Comparison of ENCODE assay signal across 8 cellular contexts in the genomic region with DNA sequence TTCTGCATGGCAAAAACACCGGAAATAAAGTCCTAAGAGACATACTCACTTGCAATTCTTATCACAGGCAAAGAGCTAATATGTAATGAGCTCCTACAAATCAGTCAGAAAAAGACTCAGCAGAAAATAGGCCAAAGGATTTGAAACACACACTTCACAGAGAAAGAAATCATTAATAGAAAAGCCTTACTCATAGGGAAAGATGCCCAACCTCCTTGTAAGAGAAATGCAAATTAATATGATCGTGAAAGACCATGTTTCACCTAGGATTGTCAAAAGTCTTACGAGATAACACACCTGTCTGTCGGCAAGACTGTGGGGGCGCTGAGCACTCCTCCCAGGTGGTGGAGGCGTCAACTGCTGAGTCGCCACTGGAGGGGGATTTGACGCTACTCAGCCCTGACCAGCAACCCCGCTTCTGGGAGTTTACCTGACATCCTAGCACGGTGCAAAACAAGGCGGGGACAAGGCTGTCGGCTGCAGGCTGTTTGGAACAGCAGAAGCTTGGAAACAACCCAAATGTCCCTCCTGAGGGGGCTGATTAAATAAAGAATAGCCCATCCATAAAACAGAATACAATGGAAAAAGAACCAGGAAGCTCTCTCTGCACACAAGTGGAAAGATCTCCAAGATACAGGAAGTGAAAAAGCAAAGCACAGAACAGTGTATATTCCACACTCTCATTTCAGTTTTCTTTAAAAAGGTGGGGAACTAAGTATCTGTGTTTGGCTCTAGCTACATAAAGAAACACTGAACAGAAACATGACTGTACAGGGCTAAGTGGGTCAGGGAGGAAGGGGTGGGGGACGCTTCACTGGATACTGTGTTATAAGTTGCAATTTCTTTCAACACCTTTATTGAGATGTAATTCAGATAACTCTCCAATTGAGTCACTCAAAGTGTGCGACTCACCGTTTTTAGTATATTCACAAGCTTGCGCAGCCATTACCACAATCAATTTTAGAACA. TPM values are rescaled to one million over a fixed set of nuclear protein-coding genes. Genes with fewer than 3 reads are reported as not detected.
DNase-seq lines count a peak whose midpoint lies in the region; ATAC-seq, FAIRE-seq and TF ChIP-seq lines count a peak whose summit lies in the region.

No MANE protein-coding gene starts in this region.

- H4K20me1 ChIP-seq in astrocyte (ENCODE audit: insufficient read depth, low read length), result peaks cover 100% of the 10 kb centered on the region
- peaks cover 52% of the 10 kb centered on the region for H4K20me1 ChIP-seq in keratinocyte (ENCODE audit: control insufficient read depth, extremely low read depth, insufficient read depth, low read length)

- H3K27me3 Mint-ChIP-seq in astrocyte (ENCODE audit: low read depth, unreplicated experiment), result no peaks in the 10 kb centered on the region

- H3K4me3 Mint-ChIP-seq in astrocyte (ENCODE audit: unreplicated experiment), result peak overlapping the region; percentile 41

- H3K9me3 Mint-ChIP-seq in astrocyte (ENCODE audit: unreplicated experiment), result no peaks in the 10 kb centered on the region

- H3K4me1 ChIP-seq in astrocyte (ENCODE audit: insufficient read depth, low read length) (peaks cover 31% of the 10 kb centered on the region), keratinocyte (ENCODE audit: control insufficient read depth, extremely low read depth, insufficient read depth, low read length) (peaks cover 51% of the 10 kb centered on the region), stomach (peaks cover 46 to 79% (median 66%) of the 10 kb centered on the region in 4 donors)

- no peaks in the 10 kb centered on the region for H3K27me3 ChIP-seq in astrocyte (ENCODE audit: insufficient read depth, low read length)
- H3K27me3 ChIP-seq in keratinocyte (ENCODE audit: control insufficient read depth, extremely low read depth, insufficient read depth, low read length), result no peaks in the 10 kb centered on the region
- H3K27me3 ChIP-seq in stomach, result no peaks in the 10 kb centered on the region

- FAIRE-seq in astrocyte (lab: Jason Lieb, UNC) (no peak), keratinocyte (lab: Jason Lieb, UNC) (peak; percentile 77)

- H3K4me1 Mint-ChIP-seq in astrocyte (ENCODE audit: low read depth, unreplicated experiment), result peaks cover 36% of the 10 kb centered on the region

- TF ChIP-seq CTCF in astrocyte (IDR thresholded peaks at IDR 0.05; ENCODE audit: insufficient read depth, low read depth, low read length) (no peak), keratinocyte (optimal IDR thresholded peaks at IDR 0.05 in 1 of 3, IDR thresholded peaks at IDR 0.05 in 1 of 3, conservative IDR thresholded peaks at IDR 0.05 in 1 of 3; ENCODE audit: extremely low read depth in 1 of 3, insufficient read depth in 2 of 3, low read length in 3 of 3) (peak in 2 of 3 experiments; percentile 29 to 31), stomach (IDR thresholded peaks at IDR 0.05) (no peak)

- peak overlapping the region; percentile 27 for H3K27ac ChIP-seq in astrocyte (ENCODE audit: low read depth, low read length)
- H3K27ac ChIP-seq in keratinocyte (ENCODE audit: control insufficient read depth, insufficient read depth, low read length), result peak overlapping the region; percentile 88
- peak overlapping the region; percentile 37 to 99 (median 77) for H3K27ac ChIP-seq in stomach

- no peak overlapping the region for H3K4me3 ChIP-seq in astrocyte (ENCODE audit: insufficient read depth, low read depth, low read length)
- peak overlapping the region in 1 of 3 experiments; percentile 48 for H3K4me3 ChIP-seq in keratinocyte (ENCODE audit: control insufficient read depth in 2 of 3, extremely low read depth in 1 of 3, insufficient read depth in 2 of 3, low read depth in 1 of 3, low read length in 3 of 3)
- H3K4me3 ChIP-seq in stomach, result peak overlapping the region in 1 of 4 donors; percentile 12

- 22 to 26% (median 25%) methylated on average over 16 of the region's 16 CpGs for WGBS in stomach, 5 donors

- H3K79me2 ChIP-seq in astrocyte (ENCODE audit: insufficient read depth, low read length), result peaks cover 99% of the 10 kb centered on the region
- H3K79me2 ChIP-seq in keratinocyte (ENCODE audit: control insufficient read depth, insufficient read depth, low read length), result peaks cover 98% of the 10 kb centered on the region

- no peak for TF ChIP-seq EP300 in stomach (IDR thresholded peaks at IDR 0.05)

- H3K9ac ChIP-seq in astrocyte (ENCODE audit: low read length) (peak overlapping the region; percentile 43), keratinocyte (ENCODE audit: control insufficient read depth, extremely low read depth, insufficient read depth, low read length) (peak overlapping the region; percentile 66)

- peak overlapping the region; percentile 49 for H3K4me2 ChIP-seq in astrocyte (ENCODE audit: low read length)
- peak overlapping the region; percentile 65 for H3K4me2 ChIP-seq in keratinocyte (ENCODE audit: control insufficient read depth, extremely low read depth, insufficient read depth, low read depth, low read length)

- H3K9me3 ChIP-seq in astrocyte (ENCODE audit: insufficient read depth, low read depth, low read length) (no peaks in the 10 kb centered on the region), keratinocyte (ENCODE audit: control insufficient read depth, low read depth, low read length) (no peaks in the 10 kb centered on the region), stomach (no peaks in the 10 kb centered on the region)

- H2AFZ ChIP-seq in astrocyte (ENCODE audit: low read depth, low read length) (no peak overlapping the region), keratinocyte (ENCODE audit: control insufficient read depth, low read length) (no peak overlapping the region)

- DNase-seq in NCI-H2227 (lab: John Stamatoyannopoulos, UW; ENCODE audit: unreplicated experiment) (peak; percentile 18), NCI-H2227 treated with DMSO at 0.1 percent for 48 hours (lab: John Stamatoyannopoulos, UW) (no peak), NCI-H69 (lab: John Stamatoyannopoulos, UW) (peak; percentile 96), astrocyte (ENCODE audit: low read depth) (peak; percentile 64), keratinocyte (ENCODE audit: low read depth, low spot score) (no peak), stomach (no peak), putamen (ENCODE audit: low spot score) (no peak)

- TF ChIP-seq POLR2A in stomach (IDR thresholded peaks at IDR 0.05), result no peak

- H3K36me3 ChIP-seq in astrocyte (ENCODE audit: insufficient read depth, low read length) (peaks cover 36% of the 10 kb centered on the region), keratinocyte (ENCODE audit: control insufficient read depth in 2 of 2, extremely low read depth in 1 of 2, insufficient read depth in 2 of 2, low read length in 2 of 2) (peaks cover 35 to 52% of the 10 kb centered on the region in 2 experiments), stomach (peaks cover 23 to 61% (median 52%) of the 10 kb centered on the region in 4 donors)

- H3K36me3 Mint-ChIP-seq in astrocyte (ENCODE audit: low read depth, unreplicated experiment), result peaks cover 18% of the 10 kb centered on the region

- intact Hi-C loops in stomach (cut with DNase I; ENCODE audit: low total_unique reads), result no loop called here

- peak overlapping the region; percentile 68 for H3K27ac Mint-ChIP-seq in astrocyte (ENCODE audit: unreplicated experiment)

- peaks cover 8% of the 10 kb centered on the region for H3K9me1 ChIP-seq in keratinocyte (ENCODE audit: control insufficient read depth, extremely low read depth, insufficient read depth, low read length)

- dilution Hi-C loops in keratinocyte (cut with MboI; ENCODE audit: extremely low pct_ligation_motif_present, low sequenced_read_pairs), result no loop called here

- ATAC-seq in HG02840 (IDR thresholded peaks at IDR 0.05; ENCODE audit: low FRiP score, unreplicated experiment), result peak; percentile 76

RNA-seq across cellular contexts. Expression of a gene that starts 11.5 kb away (rescaled TPM):
- total RNA-seq in astrocyte (157 and 171 TPM in 2 replicates), stomach (100 to 1,000 TPM in 2 of 5 donors, 10 to 100 TPM in 3; 19.4 to 135 (median 93.9) TPM)
- polyA plus RNA-seq in keratinocyte (168 to 229 TPM (median 198 TPM) in 3 replicates), stomach (10 to 100 TPM; 47.5 to 69.3 (median 66.9) TPM)
- polyA plus RNA-seq in keratinocyte (2011; ENCODE audit: low read depth), result 103 TPM
- polyA plus RNA-seq in keratinocyte (2011; cell fraction: cytosol; rRNA removed), result 156 and 222 TPM in 2 replicates
- 405 and 521 TPM in 2 replicates for polyA plus RNA-seq in keratinocyte (2011; cell fraction: nucleus; rRNA removed)
- polyA plus RNA-seq in keratinocyte (2012; ENCODE audit: low replicate concordance), result 138 and 148 TPM in 2 replicates
- 186 to 256 TPM (median 187 TPM) in 3 replicates for polyA minus RNA-seq in keratinocyte
- polyA minus RNA-seq in keratinocyte (2011; cell fraction: cytosol; rRNA and poly(A)+ RNA removed), result 182 TPM
- polyA minus RNA-seq in keratinocyte (2011; cell fraction: nucleus; rRNA and poly(A)+ RNA removed), result 122 and 125 TPM in 2 replicates

RNA-seq across cellular contexts. Expression of a gene that starts 33.0 kb away (rescaled TPM):
- 109 and 114 TPM in 2 replicates for total RNA-seq in astrocyte
- 12.8 to 47.3 TPM (median 18.8 TPM) in 3 replicates for polyA plus RNA-seq in keratinocyte
- 3.8 TPM for polyA plus RNA-seq in keratinocyte (2011; ENCODE audit: low read depth)
- polyA plus RNA-seq in keratinocyte (2011; cell fraction: cytosol; rRNA removed), result 25.0 and 37.5 TPM in 2 replicates
- 52.2 and 66.1 TPM in 2 replicates for polyA plus RNA-seq in keratinocyte (2011; cell fraction: nucleus; rRNA removed)
- polyA plus RNA-seq in keratinocyte (2012; ENCODE audit: low replicate concordance), result 27.6 and 57.4 TPM in 2 replicates
- 25.2 to 78.0 TPM (median 29.0 TPM) in 3 replicates for polyA minus RNA-seq in keratinocyte
- polyA minus RNA-seq in keratinocyte (2011; cell fraction: cytosol; rRNA and poly(A)+ RNA removed), result 72.3 TPM
- 35.3 and 44.1 TPM in 2 replicates for polyA minus RNA-seq in keratinocyte (2011; cell fraction: nucleus; rRNA and poly(A)+ RNA removed)
- total RNA-seq in stomach, result 100 to 1,000 TPM in 1 of 5 donors, 10 to 100 TPM in 4; 27.0 to 110 (median 75.9) TPM
- 10 to 100 TPM in 2 of 3 donors, 1 to 10 TPM in 1; 10.0 to 13.8 (median 10.8) TPM for polyA plus RNA-seq in stomach

Comparison
In these comparisons a context has a peak if more than half of its experiments do, and no peak if none do; other contexts are left out.
1. DNase-seq: peak in NCI-H2227 (single experiment), NCI-H69 (single experiment) and astrocyte (single experiment); none in NCI-H2227 treated with DMSO at 0.1 percent for 48 hours (single experiment), keratinocyte (single experiment), stomach (single experiment) and putamen (single experiment).
2. H3K27ac ChIP-seq: peak in every context shown above with its lines; median percentile 88 in keratinocyte; 77 in stomach; 27 in astrocyte.
3. CTCF ChIP-seq: peak in keratinocyte (2 of 3); none in astrocyte (single experiment) and stomach (0 of 7).